In the genomic region with DNA sequence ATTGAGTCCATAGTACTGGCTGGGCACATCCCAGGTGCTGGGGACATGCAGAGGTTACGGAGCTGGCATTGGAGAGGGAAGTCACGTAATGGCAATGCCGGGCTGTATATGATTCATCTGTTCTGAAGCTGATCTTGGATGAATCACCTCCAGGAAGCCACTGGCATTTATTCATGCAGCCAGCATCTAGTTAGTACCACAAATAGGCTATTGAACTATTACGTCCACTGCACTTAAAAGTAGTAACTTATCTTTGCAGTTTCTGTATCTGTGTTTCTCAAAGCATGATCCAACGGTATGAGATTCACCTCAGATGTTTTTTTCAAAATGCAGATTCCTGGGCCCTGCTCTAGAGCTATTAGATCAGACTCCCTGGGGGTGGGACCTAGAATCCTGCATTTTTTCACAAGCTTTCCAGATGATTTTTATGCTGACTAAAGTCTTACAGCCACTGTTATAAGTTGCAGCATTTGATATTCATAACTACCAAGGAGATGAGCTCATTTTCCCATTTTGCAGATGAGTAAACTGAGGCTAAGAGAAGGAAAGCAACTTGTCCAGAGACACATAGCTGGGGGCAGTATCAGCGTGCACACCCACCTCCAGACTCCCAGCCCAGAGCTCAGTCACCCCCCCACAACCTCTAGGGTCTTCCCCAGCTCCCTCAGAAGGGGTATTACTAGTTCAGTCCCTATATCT, we compare ENCODE assay signal across 1 cellular context.
TF ChIP-seq lines count a peak whose summit lies in the region.

No MANE protein-coding gene starts in this region.

TF ChIP-seq in GM23338, 12 proteins besides CTCF, POLR2A, EP300 and RAD21 (continued from another document):
- TF ChIP-seq, protein P1, sequence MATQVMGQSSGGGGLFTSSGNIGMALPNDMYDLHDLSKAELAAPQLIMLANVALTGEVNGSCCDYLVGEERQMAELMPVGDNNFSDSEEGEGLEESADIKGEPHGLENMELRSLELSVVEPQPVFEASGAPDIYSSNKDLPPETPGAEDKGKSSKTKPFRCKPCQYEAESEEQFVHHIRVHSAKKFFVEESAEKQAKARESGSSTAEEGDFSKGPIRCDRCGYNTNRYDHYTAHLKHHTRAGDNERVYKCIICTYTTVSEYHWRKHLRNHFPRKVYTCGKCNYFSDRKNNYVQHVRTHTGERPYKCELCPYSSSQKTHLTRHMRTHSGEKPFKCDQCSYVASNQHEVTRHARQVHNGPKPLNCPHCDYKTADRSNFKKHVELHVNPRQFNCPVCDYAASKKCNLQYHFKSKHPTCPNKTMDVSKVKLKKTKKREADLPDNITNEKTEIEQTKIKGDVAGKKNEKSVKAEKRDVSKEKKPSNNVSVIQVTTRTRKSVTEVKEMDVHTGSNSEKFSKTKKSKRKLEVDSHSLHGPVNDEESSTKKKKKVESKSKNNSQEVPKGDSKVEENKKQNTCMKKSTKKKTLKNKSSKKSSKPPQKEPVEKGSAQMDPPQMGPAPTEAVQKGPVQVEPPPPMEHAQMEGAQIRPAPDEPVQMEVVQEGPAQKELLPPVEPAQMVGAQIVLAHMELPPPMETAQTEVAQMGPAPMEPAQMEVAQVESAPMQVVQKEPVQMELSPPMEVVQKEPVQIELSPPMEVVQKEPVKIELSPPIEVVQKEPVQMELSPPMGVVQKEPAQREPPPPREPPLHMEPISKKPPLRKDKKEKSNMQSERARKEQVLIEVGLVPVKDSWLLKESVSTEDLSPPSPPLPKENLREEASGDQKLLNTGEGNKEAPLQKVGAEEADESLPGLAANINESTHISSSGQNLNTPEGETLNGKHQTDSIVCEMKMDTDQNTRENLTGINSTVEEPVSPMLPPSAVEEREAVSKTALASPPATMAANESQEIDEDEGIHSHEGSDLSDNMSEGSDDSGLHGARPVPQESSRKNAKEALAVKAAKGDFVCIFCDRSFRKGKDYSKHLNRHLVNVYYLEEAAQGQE (IDR thresholded peaks at IDR 0.05; ENCODE audit: unreplicated experiment) = no peak
- TF ChIP-seq STAT1 (IDR thresholded peaks at IDR 0.05; ENCODE audit: unreplicated experiment) = no peak
- TF ChIP-seq, protein P2, sequence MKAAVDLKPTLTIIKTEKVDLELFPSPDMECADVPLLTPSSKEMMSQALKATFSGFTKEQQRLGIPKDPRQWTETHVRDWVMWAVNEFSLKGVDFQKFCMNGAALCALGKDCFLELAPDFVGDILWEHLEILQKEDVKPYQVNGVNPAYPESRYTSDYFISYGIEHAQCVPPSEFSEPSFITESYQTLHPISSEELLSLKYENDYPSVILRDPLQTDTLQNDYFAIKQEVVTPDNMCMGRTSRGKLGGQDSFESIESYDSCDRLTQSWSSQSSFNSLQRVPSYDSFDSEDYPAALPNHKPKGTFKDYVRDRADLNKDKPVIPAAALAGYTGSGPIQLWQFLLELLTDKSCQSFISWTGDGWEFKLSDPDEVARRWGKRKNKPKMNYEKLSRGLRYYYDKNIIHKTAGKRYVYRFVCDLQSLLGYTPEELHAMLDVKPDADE (IDR thresholded peaks at IDR 0.05) = no peak
